8 cellular contexts compared by ENCODE assay signal in genomic region chrX:136909706-136910564, GRCh38. TPM values are rescaled to one million over a fixed set of nuclear protein-coding genes. Genes with fewer than 3 reads are reported as not detected.
A peak's percentile ranks its signal among the peaks of the same experiment; 100 is the strongest.
DNase-seq lines count a peak whose midpoint lies in the region; ATAC-seq and TF ChIP-seq lines count a peak whose summit lies in the region.

No MANE protein-coding gene starts in this region.

- H2AFZ ChIP-seq in smooth muscle cell (ENCODE audit: low read depth): peak overlapping the region; percentile 86

- H3K4me3 Mint-ChIP-seq in immature natural killer cell: peak overlapping the region; percentile 88 to 99 (median 97)

- no peaks in the 10 kb centered on the region for H3K36me3 Mint-ChIP-seq in immature natural killer cell

- WGBS in smooth muscle cell (ENCODE audit: low lambda C conversion rate): 41% methylated on average over 21 of the region's 26 CpGs

- H3K27me3 ChIP-seq in AG04450 (ENCODE audit: control insufficient read depth, insufficient read depth, low read length) (no peaks in the 10 kb centered on the region), smooth muscle cell (ENCODE audit: low read depth) (no peaks in the 10 kb centered on the region)

- H3K9ac ChIP-seq in smooth muscle cell (ENCODE audit: low read depth): no peak overlapping the region

- no peaks in the 10 kb centered on the region for H4K20me1 ChIP-seq in smooth muscle cell (ENCODE audit: low read depth)

- DNase-seq in AG04450 (ENCODE audit: low read depth, low spot score) (peak; percentile 84), NCI-H2196 (lab: John Stamatoyannopoulos, UW; ENCODE audit: unreplicated experiment) (peak; percentile 82), caudate nucleus (lab: John Stamatoyannopoulos, UW) (peak in 56 of 61 donors; percentile 4 to 94 (median 56)), immature natural killer cell (peak; percentile 38 to 46 (median 45)), smooth muscle cell (lab: John Stamatoyannopoulos, UW; ENCODE audit: unreplicated experiment) (peak; percentile 33)

- H3K27ac ChIP-seq in AG04450 (ENCODE audit: low read depth, low read length) (peak overlapping the region; percentile 21), VCaP (peak overlapping the region; percentile 75), caudate nucleus (ENCODE audit: low read depth, low read length) (peak overlapping the region; percentile 66), smooth muscle cell (ENCODE audit: low read depth) (peak overlapping the region; percentile 55)

- H3K27me3 Mint-ChIP-seq in immature natural killer cell (ENCODE audit: low read depth in 3 of 3): peaks cover 1 to 9% (median 4%) of the 10 kb centered on the region in 3 donors

- no peaks in the 10 kb centered on the region for H3K36me3 ChIP-seq in smooth muscle cell (ENCODE audit: low read depth)

- peak overlapping the region; percentile 72 to 97 (median 90) for H3K27ac Mint-ChIP-seq in immature natural killer cell

- peaks cover 21 to 25% of the 10 kb centered on the region in 2 donors for H3K4me1 Mint-ChIP-seq in immature natural killer cell

- H3K4me1 ChIP-seq in smooth muscle cell (ENCODE audit: low read depth): no peaks in the 10 kb centered on the region

- H3K79me2 ChIP-seq in smooth muscle cell (ENCODE audit: low read depth): no peaks in the 10 kb centered on the region

- H3K4me3 ChIP-seq in AG04450 (ENCODE audit: low read depth, low read length) (peak overlapping the region; percentile 68), smooth muscle cell (peak overlapping the region; percentile 69)

- peak overlapping the region; percentile 91 for H3K4me2 ChIP-seq in smooth muscle cell

- no peaks in the 10 kb centered on the region for H3K9me3 Mint-ChIP-seq in immature natural killer cell

- ATAC-seq in GM18873 (IDR thresholded peaks at IDR 0.05; ENCODE audit: low FRiP score, unreplicated experiment): peak; percentile 22
- peak; percentile 64 for ATAC-seq in HG03135 (IDR thresholded peaks at IDR 0.05; ENCODE audit: unreplicated experiment)

- CTCF ChIA-PET in AG04450 (lab: Charles Lee): interaction anchor here (0.7 to 1.2 kb wide), 2 partner anchors 15 to 30 kb away, joined by 3 to 5 read pairs; no protein-coding TSS in a partner anchor

- TF ChIP-seq CTCF in AG04450 (IDR thresholded peaks at IDR 0.05; ENCODE audit: low read depth, low read length): no peak
- TF ChIP-seq CTCF in VCaP (conservative IDR thresholded peaks at IDR 0.05): no peak
- TF ChIP-seq CTCF in smooth muscle cell (IDR thresholded peaks at IDR 0.05; ENCODE audit: borderline replicate concordance, insufficient read depth, poor library complexity, severe bottlenecking): no peak

- POLR2A ChIA-PET in AG04450 (lab: Yijun Ruan, JAX): interaction anchor here (2.1 kb wide), 1 partner anchor 30 kb away, joined by 22 read pairs; the partner anchor contains the start of gene RBMX

- no peaks in the 10 kb centered on the region for H3K9me3 ChIP-seq in AG04450 (ENCODE audit: control insufficient read depth, insufficient read depth, low read length)
- H3K9me3 ChIP-seq in smooth muscle cell (replicated peaks; ENCODE audit: low read depth): no peaks in the 10 kb centered on the region

- H3F3A ChIP-seq in smooth muscle cell (ENCODE audit: low read depth): no peaks in the 10 kb centered on the region

RNA-seq across cellular contexts. Expression of gene RBMX, which starts 29.4 kb away (rescaled TPM):
- polyA plus RNA-seq in AG04450 (2011; rRNA removed) (145 and 183 TPM in 2 replicates), immature natural killer cell (100 to 1,000 TPM; 119 to 162 (median 142) TPM), smooth muscle cell (99.9 and 110 TPM in 2 replicates)
- polyA minus RNA-seq in AG04450 (2011; rRNA and poly(A)+ RNA removed): 92.5 and 120 TPM in 2 replicates
- total RNA-seq in smooth muscle cell: 196 and 255 TPM in 2 replicates

Comparison
In these comparisons a context has a peak if more than half of its experiments do, and no peak if none do; other contexts are left out.
1. Peak in every context shown above with its lines: DNase-seq, ATAC-seq, H3K4me3 ChIP-seq and H3K27ac ChIP-seq.
2. DNase-seq: peak in every context shown above with its lines; median percentile 84 in AG04450; 82 in NCI-H2196; 56 in caudate nucleus; 45 in immature natural killer cell; 33 in smooth muscle cell.
3. H3K27ac ChIP-seq: peak in every context shown above with its lines; median percentile 75 in VCaP; 66 in caudate nucleus; 55 in smooth muscle cell; 21 in AG04450.